8 cellular contexts compared by ENCODE assay signal in the genomic region with DNA sequence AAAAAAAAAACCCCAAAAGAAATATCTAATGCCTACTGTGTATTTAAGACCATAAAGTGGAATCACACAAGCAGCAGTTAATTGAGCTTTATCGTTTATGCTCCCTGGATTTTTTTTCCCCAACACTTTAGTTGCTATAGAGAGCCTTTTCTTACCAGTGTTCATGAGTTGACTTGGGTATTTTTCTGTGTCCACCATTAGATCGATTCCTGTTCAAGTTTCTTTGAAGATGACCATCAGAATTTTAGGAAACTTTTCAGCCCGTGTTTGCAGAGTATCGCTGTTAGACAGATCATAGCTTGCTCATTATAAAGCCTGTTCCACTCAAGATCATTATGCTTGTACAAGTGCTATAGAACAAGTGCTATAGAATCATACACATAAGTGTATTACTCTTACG. TPM values are rescaled to one million over a fixed set of nuclear protein-coding genes. Genes with fewer than 3 reads are reported as not detected.
DNase-seq lines count a peak whose midpoint lies in the region; ATAC-seq and TF ChIP-seq lines count a peak whose summit lies in the region.

No MANE protein-coding gene starts in this region.

- no peak for TF ChIP-seq RAD21 in liver (IDR thresholded peaks at IDR 0.05)

- H3K9ac ChIP-seq in liver (ENCODE audit: low read depth in 1 of 2, low read length in 2 of 2): peak overlapping the region; percentile 52 to 97

- no peak overlapping the region for H3K27ac Mint-ChIP-seq in activated naive CD4-positive, alpha-beta T cell treated with anti-CD3 and anti-CD28 coated beads for 36 hours
- no peak overlapping the region for H3K27ac Mint-ChIP-seq in activated T-helper 17 cell treated with anti-CD3 and anti-CD28 coated beads, Interleukin-2, amount 50 U/mL, for 72 hours

- H3K9me3 ChIP-seq in liver (ENCODE audit: control insufficient read depth in 4 of 4, low read length in 3 of 4): no peaks in the 10 kb centered on the region
- no peaks in the 10 kb centered on the region for H3K9me3 ChIP-seq in upper lobe of left lung

- CTCF ChIA-PET in activated naive CD4-positive, alpha-beta T cell treated with anti-CD3 and anti-CD28 coated beads for 36 hours (lab: Charles Lee): interaction anchor here (0.5 to 1.4 kb wide), 11 partner anchors 9 to 341 kb away, joined by 3 to 7 read pairs (median 4); no protein-coding TSS in a partner anchor

- no peaks in the 10 kb centered on the region for H3K36me3 Mint-ChIP-seq in activated naive CD4-positive, alpha-beta T cell treated with anti-CD3 and anti-CD28 coated beads for 36 hours (ENCODE audit: low read depth)
- H3K36me3 Mint-ChIP-seq in activated T-helper 17 cell treated with anti-CD3 and anti-CD28 coated beads, Interleukin-2, amount 50 U/mL, for 72 hours (ENCODE audit: low read depth): no peaks in the 10 kb centered on the region

- 7% methylated on average over 5 of the region's 5 CpGs for WGBS in liver
- 37 to 39% methylated on average over 5 of the region's 5 CpGs for WGBS in upper lobe of left lung, 2 donors

- H3K27me3 Mint-ChIP-seq in activated naive CD4-positive, alpha-beta T cell treated with anti-CD3 and anti-CD28 coated beads for 36 hours (ENCODE audit: low read depth): no peaks in the 10 kb centered on the region
- H3K27me3 Mint-ChIP-seq in activated T-helper 17 cell treated with anti-CD3 and anti-CD28 coated beads, Interleukin-2, amount 50 U/mL, for 72 hours: peaks cover 9% of the 10 kb centered on the region

- intact Hi-C loops in activated naive CD4-positive, alpha-beta T cell treated with anti-CD3 and anti-CD28 coated beads for 36 hours (cut with micrococcal nuclease): loop anchor here (2.0 to 5.0 kb wide), 3 partner anchors 26 to 640 kb away; partner anchors contain the start of gene SOAT1

- H3K36me3 ChIP-seq in liver (ENCODE audit: control insufficient read depth in 4 of 4, insufficient read depth in 3 of 4, low read depth in 1 of 4, low read length in 3 of 4) (peaks cover 0 to 2% (median 0%) of the 10 kb centered on the region in 4 donors), upper lobe of left lung (no peaks in the 10 kb centered on the region)

- peaks cover 3 to 24% (median 8%) of the 10 kb centered on the region in 4 donors for H3K4me1 ChIP-seq in liver (ENCODE audit: control insufficient read depth in 4 of 4, insufficient read depth in 4 of 4, low read length in 3 of 4)
- peaks cover 0 to 14% (median 5%) of the 10 kb centered on the region in 4 donors for H3K4me1 ChIP-seq in upper lobe of left lung

- TF ChIP-seq POLR2A in upper lobe of left lung (IDR thresholded peaks at IDR 0.05): no peak

- peaks cover 24% of the 10 kb centered on the region for H3K4me1 Mint-ChIP-seq in activated naive CD4-positive, alpha-beta T cell treated with anti-CD3 and anti-CD28 coated beads for 36 hours (ENCODE audit: low read depth)
- peaks cover 7% of the 10 kb centered on the region for H3K4me1 Mint-ChIP-seq in activated T-helper 17 cell treated with anti-CD3 and anti-CD28 coated beads, Interleukin-2, amount 50 U/mL, for 72 hours

- TF ChIP-seq EP300 in upper lobe of left lung (IDR thresholded peaks at IDR 0.05): no peak

- H3K27me3 ChIP-seq in liver (ENCODE audit: control insufficient read depth in 4 of 4, insufficient read depth in 4 of 4, low read length in 3 of 4) (no peaks in the 10 kb centered on the region), upper lobe of left lung (no peaks in the 10 kb centered on the region)

- H3K27ac ChIP-seq in liver (ENCODE audit: low read depth in 1 of 2, low read length in 2 of 2) (peak overlapping the region; percentile 70 to 96), upper lobe of left lung (peak overlapping the region in 1 of 4 donors; percentile 91)

- peaks cover under 1% of the 10 kb centered on the region for H3K9me3 Mint-ChIP-seq in activated naive CD4-positive, alpha-beta T cell treated with anti-CD3 and anti-CD28 coated beads for 36 hours
- H3K9me3 Mint-ChIP-seq in activated T-helper 17 cell treated with anti-CD3 and anti-CD28 coated beads, Interleukin-2, amount 50 U/mL, for 72 hours: no peaks in the 10 kb centered on the region

- no peak for DNase-seq in activated naive CD4-positive, alpha-beta T cell treated with anti-CD3 and anti-CD28 coated beads for 36 hours
- no peak for DNase-seq in activated naive CD4-positive, alpha-beta T cell treated with anti-CD3 and anti-CD28 coated beads, Interleukin-2, amount 50 U/mL, for 16 hours
- DNase-seq in upper lobe of left lung (no peak), LoVo (ENCODE audit: low spot score) (no peak), cerebellar cortex (ENCODE audit: low spot score) (no peak)

- peak overlapping the region; percentile 73 for H3K4me3 Mint-ChIP-seq in activated naive CD4-positive, alpha-beta T cell treated with anti-CD3 and anti-CD28 coated beads for 36 hours
- H3K4me3 Mint-ChIP-seq in activated T-helper 17 cell treated with anti-CD3 and anti-CD28 coated beads, Interleukin-2, amount 50 U/mL, for 72 hours: peak overlapping the region; percentile 75

- no peak for ATAC-seq in activated T-helper 17 cell treated with anti-CD3 and anti-CD28 coated beads, Interleukin-2, amount 50 U/mL, for 72 hours (replicated peaks)
- ATAC-seq in upper lobe of left lung (ENCODE audit: low FRiP score in 2 of 2) (no peak), GM21526 (IDR thresholded peaks at IDR 0.05; ENCODE audit: low FRiP score, unreplicated experiment) (no peak)

- H3K4me3 ChIP-seq in liver (ENCODE audit: low read depth in 1 of 3, low read length in 3 of 3) (peak overlapping the region; percentile 70 to 100 (median 87)), upper lobe of left lung (peak overlapping the region in 3 of 4 donors; percentile 75 to 95 (median 92))

- TF ChIP-seq CTCF in liver (IDR thresholded peaks at IDR 0.05; ENCODE audit: low read depth, low read length, missing input control): no peak
- TF ChIP-seq CTCF in upper lobe of left lung (IDR thresholded peaks at IDR 0.05): no peak

TF ChIP-seq in liver, 16 proteins besides CTCF, POLR2A, EP300 and RAD21:
- no peak for TF ChIP-seq RXRA (IDR thresholded peaks at IDR 0.05)
- no peak for TF ChIP-seq SP1 (IDR thresholded peaks at IDR 0.05)
- TF ChIP-seq, protein P1, sequence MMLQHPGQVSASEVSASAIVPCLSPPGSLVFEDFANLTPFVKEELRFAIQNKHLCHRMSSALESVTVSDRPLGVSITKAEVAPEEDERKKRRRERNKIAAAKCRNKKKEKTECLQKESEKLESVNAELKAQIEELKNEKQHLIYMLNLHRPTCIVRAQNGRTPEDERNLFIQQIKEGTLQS (IDR thresholded peaks at IDR 0.05): no peak
- TF ChIP-seq YY1 (IDR thresholded peaks at IDR 0.05): peak; percentile 80
- TF ChIP-seq MAX (IDR thresholded peaks at IDR 0.05): no peak
- no peak for TF ChIP-seq TAF1 (conservative IDR thresholded peaks at IDR 0.05)

RNA-seq across cellular contexts. Expression of gene RALGPS2, which starts 1.5 kb away (rescaled TPM):
- 1 to 10 TPM; 2.8 to 4.0 TPM for total RNA-seq in activated naive CD4-positive, alpha-beta T cell treated with anti-CD3 and anti-CD28 coated beads for 36 hours
- total RNA-seq in activated T-helper 17 cell treated with anti-CD3 and anti-CD28 coated beads, Interleukin-2, amount 50 U/mL, for 72 hours: 1 to 10 TPM in 1 of 2 donors, under 1 TPM in 1; 0.63 to 4.4 TPM
- total RNA-seq in liver: 10 to 100 TPM; 21.3 to 39.2 TPM
- 10 to 100 TPM in 1 of 2 donors, 1 to 10 TPM in 1; 8.1 to 12.5 TPM for polyA plus RNA-seq in liver
- total RNA-seq in upper lobe of left lung: 10 to 100 TPM in 1 of 6 donors, 1 to 10 TPM in 5; 6.2 to 23.9 (median 7.6) TPM
